In genomic region chr12:1531160-1531653, GRCh38 we compare ENCODE assay signal across 8 cellular contexts.
DNase-seq lines count a peak whose midpoint lies in the region; ATAC-seq, FAIRE-seq and TF ChIP-seq lines count a peak whose summit lies in the region.

No MANE protein-coding gene starts in this region.

- ATAC-seq in HepG2 (peak; percentile 42), GM21381 (IDR thresholded peaks at IDR 0.05; ENCODE audit: unreplicated experiment) (no peak)

- H3K4me1 Mint-ChIP-seq in T-helper 2 cell treated with Interferon-gamma antibody and Interleukin-4, amounts not matched to agents 5 μg/mL and 100 μg/mL, for 36 hours (ENCODE audit: low read depth) = peaks cover 33% of the 10 kb centered on the region

- no peaks in the 10 kb centered on the region for H3K79me2 ChIP-seq in HepG2 (ENCODE audit: insufficient read depth, low read length)

- no peak for TF ChIP-seq RAD21 in HepG2 (CRISPR knock-in tag; IDR thresholded peaks at IDR 0.05)

- no peak for TF ChIP-seq POLR2A in HepG2 (IDR thresholded peaks at IDR 0.05; ENCODE audit: insufficient read depth in 1 of 2, low read depth in 2 of 2, low read length in 2 of 2)

- intact Hi-C loops in HepG2 (cut with micrococcal nuclease; ENCODE audit: unreplicated experiment) = no loop called here
- intact Hi-C loops in tibial artery (cut with DNase I; ENCODE audit: low total_unique reads) = no loop called here

- TF ChIP-seq CTCF in astrocyte of the cerebellum (IDR thresholded peaks at IDR 0.05; ENCODE audit: low read depth, low read length, missing control alignments) = no peak
- TF ChIP-seq CTCF in HepG2 (CRISPR knock-in tag; IDR thresholded peaks at IDR 0.05) = no peak
- TF ChIP-seq CTCF in tibial artery (IDR thresholded peaks at IDR 0.05) = no peak

- no TSS peak for BruUV-seq in HepG2 (replicated peaks; lab: Mats Ljungman, UMichigan)

- H3K9me3 Mint-ChIP-seq in T-helper 2 cell treated with Interferon-gamma antibody and Interleukin-4, amounts not matched to agents 5 μg/mL and 100 μg/mL, for 36 hours = no peaks in the 10 kb centered on the region

- peaks cover 16 to 80% of the 10 kb centered on the region in 2 experiments; a peak in 4 of 5 replicates for H3K27me3 ChIP-seq in HepG2 (ENCODE audit: control insufficient read depth in 1 of 2, insufficient read depth in 2 of 2, low read length in 2 of 2)
- H3K27me3 ChIP-seq in tibial artery = peaks cover 0 to 22% of the 10 kb centered on the region in 2 donors

- POLR2A ChIA-PET in HepG2 (lab: Yijun Ruan, JAX) = no interaction called here

- whole genome bisulfite sequencing in HepG2 (ENCODE audit: low lambda C conversion rate) = 6% methylated on average over 7 of the region's 56 CpGs

- H4K20me1 ChIP-seq in HepG2 (ENCODE audit: insufficient read depth, low read length) = no peaks in the 10 kb centered on the region

- H3K27ac ChIP-seq in HepG2 (ENCODE audit: extremely low read length, insufficient read depth, low read length) (no peak overlapping the region), tibial artery (peak overlapping the region in 1 of 2 donors; percentile 38)

- in situ Hi-C loops in astrocyte of the cerebellum (cut with HindIII; ENCODE audit: low sequenced_read_pairs) = no loop called here
- in situ Hi-C loops in HepG2 (cut with HindIII; ENCODE audit: extremely low pct_ligation_motif_present, low pct_unique_long_range_greater_than_20kb) = no loop called here

- H3K4me2 ChIP-seq in HepG2 (ENCODE audit: low read depth, low read length) = peak overlapping the region; percentile 70

- H3K36me3 ChIP-seq in HepG2 (replicated peaks in 1 of 2; ENCODE audit: control insufficient read depth in 1 of 2, insufficient read depth in 2 of 2, low read length in 2 of 2) (no peaks in the 10 kb centered on the region), tibial artery (no peaks in the 10 kb centered on the region)

- H3K4me1 ChIP-seq in HepG2 (ENCODE audit: insufficient read depth, low read length) (peaks cover 20% of the 10 kb centered on the region), tibial artery (peaks cover 0 to 29% (median 19%) of the 10 kb centered on the region in 4 donors)

- H3K9me3 ChIP-seq in HepG2 (ENCODE audit: low read length) (no peaks in the 10 kb centered on the region), tibial artery (no peaks in the 10 kb centered on the region)

- H3K4me3 Mint-ChIP-seq in T-helper 2 cell treated with Interferon-gamma antibody and Interleukin-4, amounts not matched to agents 5 μg/mL and 100 μg/mL, for 36 hours = peak overlapping the region; percentile 38

- FAIRE-seq in HepG2 (lab: Jason Lieb, UNC) = no peak

- H3K4me3 ChIP-seq in astrocyte of the cerebellum (ENCODE audit: low read depth, low read length) (peak overlapping the region; percentile 55), HepG2 (replicated peaks in 1 of 3; ENCODE audit: insufficient read depth in 1 of 3, low read depth in 2 of 3, low read length in 3 of 3) (peak overlapping the region in 2 of 3 experiments; percentile 42 to 66; a peak in 3 of 6 replicates), tibial artery (peak overlapping the region; percentile 55 to 64)

- H3K27ac Mint-ChIP-seq in T-helper 2 cell treated with Interferon-gamma antibody and Interleukin-4, amounts not matched to agents 5 μg/mL and 100 μg/mL, for 36 hours = no peak overlapping the region

- DNase-seq in T-helper 2 cell treated with Interferon-gamma antibody and Interleukin-4, amounts not matched to agents 5 μg/mL and 100 μg/mL, for 36 hours (ENCODE audit: low spot score) = no peak
- DNase-seq in T-helper 2 cell (no peak), astrocyte of the cerebellum (ENCODE audit: low read depth) (no peak), HepG2 (ENCODE audit: low spot score) (no peak), tibial artery (peak in 1 of 2 donors; percentile 62), NK-92 (lab: John Stamatoyannopoulos, UW; ENCODE audit: unreplicated experiment) (no peak), hypothalamus (lab: John Stamatoyannopoulos, UW) (no peak)

- H3K27me3 Mint-ChIP-seq in T-helper 2 cell treated with Interferon-gamma antibody and Interleukin-4, amounts not matched to agents 5 μg/mL and 100 μg/mL, for 36 hours (ENCODE audit: low read depth) = peaks cover 71% of the 10 kb centered on the region

- CTCF ChIA-PET in HepG2 (lab: Yijun Ruan, JAX; ENCODE audit: low intra/inter-chr PET ratio, low total read pairs) = no interaction called here

- no peak for TF ChIP-seq EP300 in HepG2 (IDR thresholded peaks at IDR 0.05; ENCODE audit: low read depth in 2 of 2, low read length in 2 of 2)
- TF ChIP-seq EP300 in HepG2 (CRISPR knock-in tag; IDR thresholded peaks at IDR 0.05; ENCODE audit: borderline replicate concordance) = no peak

- peaks cover 2% of the 10 kb centered on the region for H3K36me3 Mint-ChIP-seq in T-helper 2 cell treated with Interferon-gamma antibody and Interleukin-4, amounts not matched to agents 5 μg/mL and 100 μg/mL, for 36 hours (ENCODE audit: low read depth)

- H2AFZ ChIP-seq in HepG2 (ENCODE audit: low read length) = no peak overlapping the region

- no peak overlapping the region for H3K9ac ChIP-seq in HepG2 (ENCODE audit: insufficient read depth, low read depth, low read length)

TF ChIP-seq in HepG2, 621 proteins besides CTCF, POLR2A, EP300 and RAD21:
- TF ChIP-seq ARNTL (CRISPR knock-in tag; IDR thresholded peaks at IDR 0.05) (no peak), ERF (CRISPR knock-in tag; IDR thresholded peaks at IDR 0.05) (no peak), KDM6A (CRISPR knock-in tag; IDR thresholded peaks at IDR 0.05; ENCODE audit: low read depth) (no peak), EZH2 (conservative IDR thresholded peaks at IDR 0.05; ENCODE audit: low read depth, low read length) (peak; percentile 97), STAT5B (CRISPR knock-in tag; IDR thresholded peaks at IDR 0.05) (no peak), ZBTB42 (CRISPR knock-in tag; IDR thresholded peaks at IDR 0.05) (no peak), ZNF574 (CRISPR knock-in tag; IDR thresholded peaks at IDR 0.05) (no peak)
- TF ChIP-seq, protein P1, sequence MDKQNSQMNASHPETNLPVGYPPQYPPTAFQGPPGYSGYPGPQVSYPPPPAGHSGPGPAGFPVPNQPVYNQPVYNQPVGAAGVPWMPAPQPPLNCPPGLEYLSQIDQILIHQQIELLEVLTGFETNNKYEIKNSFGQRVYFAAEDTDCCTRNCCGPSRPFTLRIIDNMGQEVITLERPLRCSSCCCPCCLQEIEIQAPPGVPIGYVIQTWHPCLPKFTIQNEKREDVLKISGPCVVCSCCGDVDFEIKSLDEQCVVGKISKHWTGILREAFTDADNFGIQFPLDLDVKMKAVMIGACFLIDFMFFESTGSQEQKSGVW (CRISPR knock-in tag; IDR thresholded peaks at IDR 0.05; ENCODE audit: borderline replicate concordance) = no peak
- TF ChIP-seq, protein P2, sequence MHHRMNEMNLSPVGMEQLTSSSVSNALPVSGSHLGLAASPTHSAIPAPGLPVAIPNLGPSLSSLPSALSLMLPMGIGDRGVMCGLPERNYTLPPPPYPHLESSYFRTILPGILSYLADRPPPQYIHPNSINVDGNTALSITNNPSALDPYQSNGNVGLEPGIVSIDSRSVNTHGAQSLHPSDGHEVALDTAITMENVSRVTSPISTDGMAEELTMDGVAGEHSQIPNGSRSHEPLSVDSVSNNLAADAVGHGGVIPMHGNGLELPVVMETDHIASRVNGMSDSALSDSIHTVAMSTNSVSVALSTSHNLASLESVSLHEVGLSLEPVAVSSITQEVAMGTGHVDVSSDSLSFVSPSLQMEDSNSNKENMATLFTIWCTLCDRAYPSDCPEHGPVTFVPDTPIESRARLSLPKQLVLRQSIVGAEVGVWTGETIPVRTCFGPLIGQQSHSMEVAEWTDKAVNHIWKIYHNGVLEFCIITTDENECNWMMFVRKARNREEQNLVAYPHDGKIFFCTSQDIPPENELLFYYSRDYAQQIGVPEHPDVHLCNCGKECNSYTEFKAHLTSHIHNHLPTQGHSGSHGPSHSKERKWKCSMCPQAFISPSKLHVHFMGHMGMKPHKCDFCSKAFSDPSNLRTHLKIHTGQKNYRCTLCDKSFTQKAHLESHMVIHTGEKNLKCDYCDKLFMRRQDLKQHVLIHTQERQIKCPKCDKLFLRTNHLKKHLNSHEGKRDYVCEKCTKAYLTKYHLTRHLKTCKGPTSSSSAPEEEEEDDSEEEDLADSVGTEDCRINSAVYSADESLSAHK (CRISPR knock-in tag; IDR thresholded peaks at IDR 0.05; ENCODE audit: borderline replicate concordance) = no peak
- TF ChIP-seq, protein P3, sequence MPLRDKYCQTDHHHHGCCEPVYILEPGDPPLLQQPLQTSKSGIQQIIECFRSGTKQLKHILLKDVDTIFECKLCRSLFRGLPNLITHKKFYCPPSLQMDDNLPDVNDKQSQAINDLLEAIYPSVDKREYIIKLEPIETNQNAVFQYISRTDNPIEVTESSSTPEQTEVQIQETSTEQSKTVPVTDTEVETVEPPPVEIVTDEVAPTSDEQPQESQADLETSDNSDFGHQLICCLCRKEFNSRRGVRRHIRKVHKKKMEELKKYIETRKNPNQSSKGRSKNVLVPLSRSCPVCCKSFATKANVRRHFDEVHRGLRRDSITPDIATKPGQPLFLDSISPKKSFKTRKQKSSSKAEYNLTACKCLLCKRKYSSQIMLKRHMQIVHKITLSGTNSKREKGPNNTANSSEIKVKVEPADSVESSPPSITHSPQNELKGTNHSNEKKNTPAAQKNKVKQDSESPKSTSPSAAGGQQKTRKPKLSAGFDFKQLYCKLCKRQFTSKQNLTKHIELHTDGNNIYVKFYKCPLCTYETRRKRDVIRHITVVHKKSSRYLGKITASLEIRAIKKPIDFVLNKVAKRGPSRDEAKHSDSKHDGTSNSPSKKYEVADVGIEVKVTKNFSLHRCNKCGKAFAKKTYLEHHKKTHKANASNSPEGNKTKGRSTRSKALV (CRISPR knock-in tag; IDR thresholded peaks at IDR 0.05) = peak; percentile 71; the same call in 1 of the 2 replicates
